Comparison of ENCODE assay signal across 10 cellular contexts in the genomic region with DNA sequence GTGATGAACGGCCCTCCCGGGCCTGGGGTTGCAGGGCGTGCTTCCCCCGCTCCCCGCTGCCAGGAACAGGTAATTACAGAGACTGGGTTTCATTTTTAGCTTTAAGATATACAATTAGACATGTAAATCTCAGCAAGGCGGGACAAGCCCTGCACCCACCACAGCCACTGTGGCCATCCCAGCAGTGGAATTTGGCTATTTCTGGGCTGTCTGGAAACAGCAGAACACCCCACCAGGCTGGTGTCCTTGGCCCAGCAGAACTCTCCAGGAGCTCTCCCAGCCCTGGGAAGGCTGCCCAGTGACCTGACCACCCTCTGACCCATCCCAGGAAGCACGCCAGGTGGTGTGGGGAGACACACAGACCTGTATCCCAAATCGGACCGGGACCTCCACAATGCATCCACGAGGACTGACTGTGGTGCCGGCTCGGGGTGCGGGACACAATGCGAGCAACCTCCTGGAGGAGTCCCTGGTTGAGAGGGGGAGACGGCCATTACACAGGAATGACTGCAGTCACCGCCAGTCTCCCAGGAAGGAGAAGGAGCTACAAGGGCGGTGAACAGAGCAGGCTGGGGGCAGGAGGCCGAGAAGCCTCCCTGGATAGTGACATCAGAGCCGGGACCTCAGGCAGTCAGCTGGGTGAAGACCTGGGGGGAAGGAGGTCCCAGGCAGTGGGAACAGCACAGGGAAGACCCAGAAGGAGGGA. TPM values are rescaled to one million over a fixed set of nuclear protein-coding genes. Genes with fewer than 3 reads are reported as not detected.
DNase-seq lines count a peak whose midpoint lies in the region; ATAC-seq, FAIRE-seq and TF ChIP-seq lines count a peak whose summit lies in the region.
"Had no signal": no experiment of that assay in that cellular context is flagged by ENCODE, and none has a peak within 500 bp of the region (broad histone marks: within the 10 kb centered on the region; RNA-seq: fewer than 3 reads in every experiment).

No MANE protein-coding gene starts in this region.

- no peak for FAIRE-seq in H54 (lab: Jason Lieb, UNC)

- H3K27ac Mint-ChIP-seq in Calu3 (ENCODE audit: unreplicated experiment) (peak overlapping the region; percentile 52), endodermal cell (peak overlapping the region; percentile 70)

- intact Hi-C loops in Calu3 (cut with micrococcal nuclease; ENCODE audit: unreplicated experiment) (no loop called here), OCI-LY7 (cut with micrococcal nuclease; ENCODE audit: unreplicated experiment) (no loop called here), sigmoid colon (cut with DNase I) (no loop called here)

- TF ChIP-seq CTCF in Calu3 (IDR thresholded peaks at IDR 0.05; ENCODE audit: unreplicated experiment) (no peak), OCI-LY7 (conservative IDR thresholded peaks at IDR 0.05; ENCODE audit: low read length) (no peak), endodermal cell (conservative IDR thresholded peaks at IDR 0.05) (no peak), sigmoid colon (IDR thresholded peaks at IDR 0.05) (peak in 1 of 4 experiments; percentile 22)

- CTCF ChIA-PET in Calu3 (lab: Charles Lee), result no interaction called here
- CTCF ChIA-PET in OCI-LY7 (lab: Charles Lee; ENCODE audit: unreplicated experiment), result interaction anchor here (0.7 kb wide), 1 partner anchor 228 kb away, joined by 3 read pairs; a partner anchor contains a TSS

- ATAC-seq in GM18868 (IDR thresholded peaks at IDR 0.05; ENCODE audit: unreplicated experiment), result no peak

- TF ChIP-seq POLR2A in sigmoid colon (IDR thresholded peaks at IDR 0.05), result no peak
- no peak for TF ChIP-seq POLR2A in H54 (IDR thresholded peaks at IDR 0.05; ENCODE audit: low read depth, low read length)

- H3K36me3 Mint-ChIP-seq in Calu3 (ENCODE audit: insufficient read depth, unreplicated experiment), result peaks cover 49% of the 10 kb centered on the region
- peaks cover 14% of the 10 kb centered on the region for H3K36me3 Mint-ChIP-seq in endodermal cell (ENCODE audit: low read depth)

- H3K9me3 Mint-ChIP-seq in Calu3 (ENCODE audit: low read depth, unreplicated experiment), result no peaks in the 10 kb centered on the region
- no peaks in the 10 kb centered on the region for H3K9me3 Mint-ChIP-seq in endodermal cell

- DNase-seq in Calu3 (no peak), OCI-LY7 (ENCODE audit: low spot score) (no peak), endodermal cell (no peak), sigmoid colon (peak; percentile 91), putamen (ENCODE audit: low spot score) (no peak), NCI-H446 (lab: John Stamatoyannopoulos, UW) (no peak), H54 (ENCODE audit: insufficient read length, low spot score) (no peak)
- DNase-seq: OCI-M1 had no signal

- peak overlapping the region; percentile 45 for H3K4me2 ChIP-seq in OCI-LY7 (ENCODE audit: low read length)

- no peak overlapping the region for H2AFZ ChIP-seq in OCI-LY7 (ENCODE audit: low read length)

- no peaks in the 10 kb centered on the region for H3K27me3 Mint-ChIP-seq in Calu3 (ENCODE audit: unreplicated experiment)
- no peaks in the 10 kb centered on the region for H3K27me3 Mint-ChIP-seq in endodermal cell (ENCODE audit: insufficient read depth)

- POLR2A ChIA-PET in OCI-LY7 (lab: Charles Lee), result interaction anchor here (1.0 kb wide), 2 partner anchors 13 to 64 kb away, joined by 4 read pairs; no protein-coding TSS in a partner anchor

- H3K4me1 ChIP-seq in OCI-LY7 (ENCODE audit: insufficient read depth, low read length, poor library complexity, severe bottlenecking), result peaks cover 73% of the 10 kb centered on the region
- no peaks in the 10 kb centered on the region for H3K4me1 ChIP-seq in endodermal cell (ENCODE audit: control insufficient read depth, insufficient read depth, low read length)
- H3K4me1 ChIP-seq in sigmoid colon, result peaks cover 0 to 94% (median 88%) of the 10 kb centered on the region in 4 donors

- H3K9me3 ChIP-seq in OCI-LY7 (ENCODE audit: low read length), result no peaks in the 10 kb centered on the region; the same call in 1 of the 2 replicates
- no peaks in the 10 kb centered on the region for H3K9me3 ChIP-seq in endodermal cell (ENCODE audit: control insufficient read depth, low read length)
- no peaks in the 10 kb centered on the region for H3K9me3 ChIP-seq in sigmoid colon
- H3K9me3 ChIP-seq: neutrophil had no signal

- H4K20me1 ChIP-seq in OCI-LY7 (ENCODE audit: insufficient read depth, low read length), result no peaks in the 10 kb centered on the region

- no peak overlapping the region for H3K4me3 ChIP-seq in OCI-LY7 (ENCODE audit: low read depth, low read length, poor library complexity, severe bottlenecking)
- H3K4me3 ChIP-seq in endodermal cell (ENCODE audit: low read length), result no peak overlapping the region
- H3K4me3 ChIP-seq in sigmoid colon, result peak overlapping the region; percentile 5 to 23 (median 7)

- peak overlapping the region; percentile 20 for H3K27ac ChIP-seq in OCI-LY7 (ENCODE audit: low read depth, low read length, poor library complexity, severe bottlenecking)
- no peak overlapping the region for H3K27ac ChIP-seq in endodermal cell (ENCODE audit: low read depth, low read length)
- H3K27ac ChIP-seq in sigmoid colon, result peak overlapping the region; percentile 94 to 99 (median 96)
- H3K27ac ChIP-seq: neutrophil had no signal

- TF ChIP-seq EP300 in sigmoid colon (IDR thresholded peaks at IDR 0.05), result peak; percentile 38 to 75 (median 46)

- H3K27me3 ChIP-seq in endodermal cell (ENCODE audit: control insufficient read depth, insufficient read depth, low read length, poor library complexity, severe bottlenecking) (no peaks in the 10 kb centered on the region), sigmoid colon (no peaks in the 10 kb centered on the region)

- no peaks in the 10 kb centered on the region for H3K9me2 ChIP-seq in OCI-LY7 (ENCODE audit: insufficient read depth, low read length)

- H3K4me1 Mint-ChIP-seq in Calu3 (ENCODE audit: low read depth, unreplicated experiment), result peaks cover 50% of the 10 kb centered on the region
- peaks cover 20% of the 10 kb centered on the region for H3K4me1 Mint-ChIP-seq in endodermal cell

- BruUV-seq in Calu3 (replicated peaks; lab: Mats Ljungman, UMichigan), result no TSS peak
- BruUV-seq in OCI-LY7 (replicated peaks; lab: Mats Ljungman, UMichigan), result no TSS peak

- H3K4me3 Mint-ChIP-seq in Calu3 (ENCODE audit: low read depth, unreplicated experiment) (no peak overlapping the region), endodermal cell (no peak overlapping the region)

- 90 to 91% methylated on average over 16 to 19 of the region's 19 CpGs for WGBS in endodermal cell (ENCODE audit: insufficient coverage in 1 of 2, insufficient read length in 1 of 2), 2 experiments
- WGBS in sigmoid colon, 2 donors, result 72 to 75% methylated on average over 19 of the region's 19 CpGs

- no peak overlapping the region for H3K9ac ChIP-seq in endodermal cell (ENCODE audit: extremely low read depth, low read length, poor library complexity, severe bottlenecking)

- peaks cover 99% of the 10 kb centered on the region for H3K79me2 ChIP-seq in OCI-LY7 (ENCODE audit: insufficient read depth, low read depth, low read length)

- H3K36me3 ChIP-seq in OCI-LY7 (ENCODE audit: insufficient read depth, low read length), result peaks cover 54% of the 10 kb centered on the region
- H3K36me3 ChIP-seq in endodermal cell (ENCODE audit: control insufficient read depth, insufficient read depth, low read length), result no peaks in the 10 kb centered on the region
- no peaks in the 10 kb centered on the region for H3K36me3 ChIP-seq in sigmoid colon
- H3K36me3 ChIP-seq: neutrophil had no signal

RNA-seq across cellular contexts. Expression of a gene that starts 17.3 kb away (rescaled TPM):
- total RNA-seq in Calu3 (2022), result 80.7 and 84.6 TPM in 2 replicates
- total RNA-seq in OCI-LY7 (2014; rRNA removed; shearing (Covaris generic)), result 25.8 and 34.7 TPM in 2 replicates
- total RNA-seq in OCI-LY7 (2022), result 60.1 and 69.1 TPM in 2 replicates
- total RNA-seq in endodermal cell, result 10 to 100 TPM; 56.7 to 60.8 TPM
- 21.5 TPM for polyA plus RNA-seq in endodermal cell (2013, experiment 1 of 2)
- polyA plus RNA-seq in endodermal cell (2013, experiment 2 of 2), result 20.4 TPM
- 10 to 100 TPM; 10.9 to 32.7 (median 19.2) TPM for total RNA-seq in sigmoid colon
- polyA plus RNA-seq in sigmoid colon, result 10 to 100 TPM; 69.1 to 92.0 (median 77.0) TPM

RNA-seq across cellular contexts. Expression of a gene that starts 25.9 kb away (rescaled TPM):
- total RNA-seq in Calu3 (2022) (31.5 and 39.9 TPM in 2 replicates), OCI-LY7 (2022) (47.7 and 50.7 TPM in 2 replicates), endodermal cell (10 to 100 TPM; 45.7 TPM), sigmoid colon (10 to 100 TPM in 2 of 4 donors, 1 to 10 TPM in 2; 6.0 to 11.9 (median 9.7) TPM)
- 31.6 and 49.7 TPM in 2 replicates for total RNA-seq in OCI-LY7 (2014; rRNA removed; shearing (Covaris generic))
- polyA plus RNA-seq in endodermal cell (2013, experiment 1 of 2), result 39.5 TPM
- polyA plus RNA-seq in endodermal cell (2013, experiment 2 of 2), result 35.1 TPM
- polyA plus RNA-seq in sigmoid colon, result 10 to 100 TPM; 17.3 to 41.9 (median 24.6) TPM

RNA-seq across cellular contexts. Expression of a gene that starts 32.9 kb away (rescaled TPM):
- total RNA-seq in Calu3 (2022), result 0.17 and 1.1 TPM in 2 replicates
- 0.59 and 0.95 TPM in 2 replicates for total RNA-seq in OCI-LY7 (2014; rRNA removed; shearing (Covaris generic))
- 4.4 and 4.6 TPM in 2 replicates for total RNA-seq in OCI-LY7 (2022)
- total RNA-seq in endodermal cell, result 1 to 10 TPM; 6.6 to 9.3 TPM
- 3.7 TPM for polyA plus RNA-seq in endodermal cell (2013, experiment 1 of 2)
- polyA plus RNA-seq in endodermal cell (2013, experiment 2 of 2), result 3.3 TPM
- 1 to 10 TPM in 3 of 4 donors, under 1 TPM in 1; 0.16 to 4.2 (median 2.6) TPM for total RNA-seq in sigmoid colon
- polyA plus RNA-seq in sigmoid colon, result 1 to 10 TPM in 1 of 3 donors, under 1 TPM in 1, not detected in 1; 0.70 to 1.8 TPM

RNA-seq across cellular contexts. Expression of a gene that starts 46.7 kb away (rescaled TPM):
- total RNA-seq in Calu3 (2022), result 11.8 and 12.8 TPM in 2 replicates
- total RNA-seq in OCI-LY7 (2014; rRNA removed; shearing (Covaris generic)), result 112 and 180 TPM in 2 replicates
- total RNA-seq in OCI-LY7 (2022), result 118 and 125 TPM in 2 replicates
- total RNA-seq in endodermal cell, result 10 to 100 TPM in 1 of 2 donors, 1 to 10 TPM in 1; 8.3 to 12.7 TPM
- 14.6 TPM for polyA plus RNA-seq in endodermal cell (2013, experiment 1 of 2)
- 15.4 TPM for polyA plus RNA-seq in endodermal cell (2013, experiment 2 of 2)
- 10 to 100 TPM; 22.8 to 27.7 (median 25.5) TPM for total RNA-seq in sigmoid colon
- 10 to 100 TPM; 25.2 to 51.1 (median 37.7) TPM for polyA plus RNA-seq in sigmoid colon

Comparison
In these comparisons a context has a peak if more than half of its experiments do, and no peak if none do; other contexts are left out.
1. H3K4me3 ChIP-seq: peak in sigmoid colon (4 of 4); none in OCI-LY7 (single experiment) and endodermal cell (single experiment).